1 cellular context compared by ENCODE assay signal in the genomic region with DNA sequence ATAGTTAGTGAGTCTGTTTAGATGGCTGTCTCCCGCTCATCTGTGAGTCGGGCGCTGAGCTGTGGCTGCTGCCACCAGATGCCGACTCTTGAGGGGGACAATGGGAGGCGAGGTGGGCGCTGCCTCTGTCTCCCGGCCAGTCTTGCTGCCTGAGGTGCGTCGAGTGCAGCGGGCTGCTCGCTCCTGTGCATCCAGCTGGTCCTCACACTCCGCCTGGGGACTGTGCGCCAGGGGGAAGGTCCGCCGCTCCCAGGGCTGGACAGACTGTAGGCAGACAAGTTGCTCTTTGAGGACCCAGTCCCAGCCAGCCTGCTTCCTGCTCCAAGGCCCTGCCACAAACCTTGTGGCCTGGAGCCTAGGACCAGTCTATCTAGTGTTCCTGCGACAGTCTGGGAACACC.
TF ChIP-seq lines count a peak whose summit lies in the region.

No MANE protein-coding gene starts in this region.

TF ChIP-seq in SK-N-SH, 30 proteins besides CTCF, POLR2A, EP300 and RAD21 (continued from another document):
- TF ChIP-seq, protein P1, sequence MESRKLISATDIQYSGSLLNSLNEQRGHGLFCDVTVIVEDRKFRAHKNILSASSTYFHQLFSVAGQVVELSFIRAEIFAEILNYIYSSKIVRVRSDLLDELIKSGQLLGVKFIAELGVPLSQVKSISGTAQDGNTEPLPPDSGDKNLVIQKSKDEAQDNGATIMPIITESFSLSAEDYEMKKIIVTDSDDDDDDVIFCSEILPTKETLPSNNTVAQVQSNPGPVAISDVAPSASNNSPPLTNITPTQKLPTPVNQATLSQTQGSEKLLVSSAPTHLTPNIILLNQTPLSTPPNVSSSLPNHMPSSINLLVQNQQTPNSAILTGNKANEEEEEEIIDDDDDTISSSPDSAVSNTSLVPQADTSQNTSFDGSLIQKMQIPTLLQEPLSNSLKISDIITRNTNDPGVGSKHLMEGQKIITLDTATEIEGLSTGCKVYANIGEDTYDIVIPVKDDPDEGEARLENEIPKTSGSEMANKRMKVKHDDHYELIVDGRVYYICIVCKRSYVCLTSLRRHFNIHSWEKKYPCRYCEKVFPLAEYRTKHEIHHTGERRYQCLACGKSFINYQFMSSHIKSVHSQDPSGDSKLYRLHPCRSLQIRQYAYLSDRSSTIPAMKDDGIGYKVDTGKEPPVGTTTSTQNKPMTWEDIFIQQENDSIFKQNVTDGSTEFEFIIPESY (IDR thresholded peaks at IDR 0.05; ENCODE audit: borderline replicate concordance, low read depth), result no peak
- TF ChIP-seq RCOR1 (IDR thresholded peaks at IDR 0.05; ENCODE audit: low read length) (no peak), GABPA (IDR thresholded peaks at IDR 0.05; ENCODE audit: low read depth) (no peak), NRF1 (IDR thresholded peaks at IDR 0.05; ENCODE audit: low read depth, low read length) (no peak), RXRA (IDR thresholded peaks at IDR 0.05; ENCODE audit: borderline replicate concordance, low read depth) (no peak), FOXJ3 (CRISPR knock-in tag; IDR thresholded peaks at IDR 0.05) (no peak), SIN3A (IDR thresholded peaks at IDR 0.05; ENCODE audit: borderline replicate concordance, low read depth, low read length) (no peak), JUND (IDR thresholded peaks at IDR 0.05) (no peak)
- TF ChIP-seq, protein P2, sequence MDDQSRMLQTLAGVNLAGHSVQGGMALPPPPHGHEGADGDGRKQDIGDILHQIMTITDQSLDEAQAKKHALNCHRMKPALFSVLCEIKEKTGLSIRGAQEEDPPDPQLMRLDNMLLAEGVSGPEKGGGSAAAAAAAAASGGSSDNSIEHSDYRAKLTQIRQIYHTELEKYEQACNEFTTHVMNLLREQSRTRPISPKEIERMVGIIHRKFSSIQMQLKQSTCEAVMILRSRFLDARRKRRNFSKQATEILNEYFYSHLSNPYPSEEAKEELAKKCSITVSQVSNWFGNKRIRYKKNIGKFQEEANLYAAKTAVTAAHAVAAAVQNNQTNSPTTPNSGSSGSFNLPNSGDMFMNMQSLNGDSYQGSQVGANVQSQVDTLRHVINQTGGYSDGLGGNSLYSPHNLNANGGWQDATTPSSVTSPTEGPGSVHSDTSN (IDR thresholded peaks at IDR 0.05), result no peak
TF ChIP-seq in SK-N-SH: peak in this region for 0.
